ENCODE assay signal across 8 cellular contexts in genomic region chr1:10795305-10796021, GRCh38. TPM values are rescaled to one million over a fixed set of nuclear protein-coding genes. Genes with fewer than 3 reads are reported as not detected.
DNase-seq lines count a peak whose midpoint lies in the region; ATAC-seq and TF ChIP-seq lines count a peak whose summit lies in the region.

No MANE protein-coding gene starts in this region.

- no peak overlapping the region for H4K91ac ChIP-seq in neuronal stem cell (ENCODE audit: low read depth, low read length, poor library complexity)

- H2BK15ac ChIP-seq in neuronal stem cell (ENCODE audit: low read length): peak overlapping the region; percentile 96

- no peak overlapping the region for H3K4me3 ChIP-seq in DND-41 (ENCODE audit: low read depth in 1 of 2, low read length in 2 of 2)
- H3K4me3 ChIP-seq in PC-9: peak overlapping the region; percentile 78
- peak overlapping the region; percentile 70 to 91 for H3K4me3 ChIP-seq in esophagus (ENCODE audit: low read depth in 1 of 2, low read length in 2 of 2)
- H3K4me3 ChIP-seq in neuronal stem cell (ENCODE audit: low read length in 2 of 2): peak overlapping the region; percentile 49 to 85

- H3K23ac ChIP-seq in neuronal stem cell (ENCODE audit: low read depth, low read length, poor library complexity): peak overlapping the region; percentile 91

- H4K20me1 ChIP-seq in DND-41 (ENCODE audit: insufficient read depth, low read length): peaks cover 7% of the 10 kb centered on the region; the same call in 1 of the 2 replicates
- H4K20me1 ChIP-seq in PC-9 (ENCODE audit: insufficient read depth): no peaks in the 10 kb centered on the region

- H3K27me3 ChIP-seq in DND-41 (ENCODE audit: insufficient read depth, low read length, poor library complexity): peaks cover 79% of the 10 kb centered on the region
- no peaks in the 10 kb centered on the region for H3K27me3 ChIP-seq in PC-9 (ENCODE audit: insufficient read depth, low read depth)
- no peaks in the 10 kb centered on the region for H3K27me3 ChIP-seq in esophagus (ENCODE audit: control insufficient read depth in 1 of 2, insufficient read depth in 2 of 2, low read length in 2 of 2)
- H3K27me3 ChIP-seq in neuronal stem cell (ENCODE audit: control insufficient read depth in 3 of 3, insufficient read depth in 3 of 3, low read depth in 1 of 3, low read length in 3 of 3): peaks cover 15 to 81% (median 25%) of the 10 kb centered on the region in 3 experiments

- H2AK5ac ChIP-seq in neuronal stem cell (ENCODE audit: low read depth, low read length): peak overlapping the region; percentile 81

- H3K18ac ChIP-seq in neuronal stem cell (ENCODE audit: low read length): peak overlapping the region; percentile 80

- H3K4me2 ChIP-seq in DND-41 (ENCODE audit: insufficient read depth, low read length) (peak overlapping the region; percentile 33; the same call in 1 of the 2 replicates), PC-9 (peak overlapping the region; percentile 97), neuronal stem cell (ENCODE audit: insufficient read depth, low read length, poor library complexity, severe bottlenecking) (peak overlapping the region; percentile 99)

- DNase-seq in DND-41 (no peak), PC-9 (peak in 1 of 2 experiments; percentile 16), neuronal stem cell (ENCODE audit: low spot score) (no peak), MV-4-11 (lab: John Stamatoyannopoulos, UW) (no peak)

- H3K36me3 ChIP-seq in DND-41 (ENCODE audit: insufficient read depth, low read length): no peaks in the 10 kb centered on the region
- no peaks in the 10 kb centered on the region for H3K36me3 ChIP-seq in PC-9 (ENCODE audit: low read depth)
- no peaks in the 10 kb centered on the region for H3K36me3 ChIP-seq in esophagus (ENCODE audit: control insufficient read depth in 2 of 2, insufficient read depth in 2 of 2, low read length in 1 of 2)
- H3K36me3 ChIP-seq in neuronal stem cell (replicated peaks in 1 of 2; ENCODE audit: control insufficient read depth in 2 of 2, insufficient read depth in 2 of 2, low read length in 2 of 2): no peaks in the 10 kb centered on the region

- H3K27ac ChIP-seq in DND-41 (ENCODE audit: low read length) (no peak overlapping the region), PC-9 (no peak overlapping the region), esophagus (ENCODE audit: low read depth in 2 of 2, low read length in 1 of 2) (peak overlapping the region; percentile 72 to 80), neuronal stem cell (replicated peaks; ENCODE audit: low read length) (no peak overlapping the region)

- H3K4ac ChIP-seq in neuronal stem cell (ENCODE audit: low read length): peak overlapping the region; percentile 37

- H4K8ac ChIP-seq in neuronal stem cell (ENCODE audit: low read depth, low read length): no peak overlapping the region

- 0 to 1% methylated on average over 35 to 38 of the region's 38 CpGs for WGBS in esophagus, 2 donors
- no CpG with 5 or more reads among the region's 38 CpGs for WGBS in neuronal stem cell (ENCODE audit: extremely low coverage in 2 of 2, insufficient read length in 2 of 2, insufficient replicate concordance in 1 of 2), 2 donors

- H3K9me2 ChIP-seq in PC-9 (ENCODE audit: insufficient read depth): no peaks in the 10 kb centered on the region

- peaks cover 5% of the 10 kb centered on the region; the same call in 1 of the 2 replicates for H3F3A ChIP-seq in PC-9 (ENCODE audit: insufficient read depth, low read depth)

- TF ChIP-seq CTCF in DND-41 (IDR thresholded peaks at IDR 0.05; ENCODE audit: borderline replicate concordance, extremely low read depth, low read length, poor library complexity, severe bottlenecking) (no peak), PC-9 (conservative IDR thresholded peaks at IDR 0.05) (no peak)

- intact Hi-C loops in PC-9 (cut with micrococcal nuclease; ENCODE audit: unreplicated experiment): loop anchor here (1.0 to 5.0 kb wide), 3 partner anchors 37 to 116 kb away; no protein-coding TSS in a partner anchor

- H2BK120ac ChIP-seq in neuronal stem cell (ENCODE audit: low read depth, low read length): no peak overlapping the region

- H3K79me2 ChIP-seq in DND-41 (ENCODE audit: insufficient read depth, low read length): no peaks in the 10 kb centered on the region
- H3K79me2 ChIP-seq in PC-9 (ENCODE audit: low read depth): no peaks in the 10 kb centered on the region

- POLR2A ChIA-PET in PC-9 (lab: Charles Lee; ENCODE audit: unreplicated experiment): no interaction called here

- H2AFZ ChIP-seq in DND-41 (ENCODE audit: low read depth, low read length) (no peak overlapping the region), PC-9 (peak overlapping the region; percentile 52; the same call in 1 of the 2 replicates), neuronal stem cell (ENCODE audit: low read length) (peak overlapping the region; percentile 80)

- H3K79me1 ChIP-seq in neuronal stem cell (ENCODE audit: low read depth, low read length): peaks cover 9% of the 10 kb centered on the region

- CTCF ChIA-PET in PC-9 (lab: Charles Lee): interaction anchor here (0.7 kb wide), 2 partner anchors 21 to 34 kb away, joined by 3 to 4 read pairs; no protein-coding TSS in a partner anchor

- H3K9me3 ChIP-seq in DND-41 (ENCODE audit: insufficient read depth, low read length, severe bottlenecking) (no peaks in the 10 kb centered on the region), PC-9 (ENCODE audit: insufficient read depth, low read depth) (no peaks in the 10 kb centered on the region), esophagus (ENCODE audit: control insufficient read depth in 2 of 2, insufficient read depth in 1 of 2, low read depth in 1 of 2, low read length in 1 of 2) (no peaks in the 10 kb centered on the region), neuronal stem cell (replicated peaks in 1 of 2; ENCODE audit: control insufficient read depth in 2 of 2, insufficient read depth in 1 of 2, low read depth in 1 of 2, low read length in 2 of 2) (no peaks in the 10 kb centered on the region)

- H2BK12ac ChIP-seq in neuronal stem cell (ENCODE audit: low read length): peak overlapping the region; percentile 58

- H3K4me1 ChIP-seq in DND-41 (ENCODE audit: insufficient read depth, low read length) (peaks cover 6% of the 10 kb centered on the region; the same call in 1 of the 2 replicates), PC-9 (replicated peaks; ENCODE audit: insufficient read depth) (peaks cover 19% of the 10 kb centered on the region), esophagus (ENCODE audit: control insufficient read depth in 2 of 2, insufficient read depth in 2 of 2, low read length in 1 of 2) (no peaks in the 10 kb centered on the region), neuronal stem cell (ENCODE audit: control insufficient read depth in 2 of 2, insufficient read depth in 1 of 2, low read depth in 1 of 2, low read length in 2 of 2) (peaks cover 20 to 23% of the 10 kb centered on the region in 2 donors)

- peak overlapping the region; percentile 38 for H3K14ac ChIP-seq in neuronal stem cell (ENCODE audit: low read length)

- BruUV-seq in PC-9 (replicated peaks; lab: Mats Ljungman, UMichigan): no TSS peak

- no peak overlapping the region for H3K9ac ChIP-seq in DND-41 (ENCODE audit: low read depth, low read length)
- peak overlapping the region; percentile 77 for H3K9ac ChIP-seq in neuronal stem cell (ENCODE audit: low read depth, low read length, poor library complexity)

- H2BK5ac ChIP-seq in neuronal stem cell (ENCODE audit: low read length): peak overlapping the region; percentile 53

- no peak for ATAC-seq in DND-41 (ENCODE audit: insufficient read depth, low read depth)
- ATAC-seq in GM18502 (IDR thresholded peaks at IDR 0.05; ENCODE audit: poor library complexity, unreplicated experiment): no peak
- ATAC-seq in HG02623 (IDR thresholded peaks at IDR 0.05; ENCODE audit: unreplicated experiment): no peak
- ATAC-seq in GM18868 (IDR thresholded peaks at IDR 0.05; ENCODE audit: unreplicated experiment): no peak

RNA-seq across cellular contexts. Expression of gene CASZ1, which starts 1.0 kb away (rescaled TPM):
- total RNA-seq in PC-9 (2021): 15.2 and 18.9 TPM in 2 replicates
- 10 to 100 TPM; 10.8 to 18.1 TPM for polyA plus RNA-seq in esophagus
- 12.5 TPM for polyA plus RNA-seq in neuronal stem cell (2013, experiment 1 of 2)
- 13.3 TPM for polyA plus RNA-seq in neuronal stem cell (2013, experiment 2 of 2)

Comparison
In these comparisons a context has a peak if more than half of its experiments do, and no peak if none do; other contexts are left out.
1. H3K27ac ChIP-seq: peak in esophagus (2 of 2); none in DND-41 (single experiment), PC-9 (single experiment) and neuronal stem cell (single experiment).
2. H3K4me2 ChIP-seq: peak in every context shown above with its lines; median percentile 99 in neuronal stem cell; 97 in PC-9; 33 in DND-41.
3. H3K4me3 ChIP-seq: peak in PC-9 (single experiment), esophagus (2 of 2) and neuronal stem cell (2 of 2); none in DND-41 (0 of 2).